13 cellular contexts compared by ENCODE assay signal in the genomic region with DNA sequence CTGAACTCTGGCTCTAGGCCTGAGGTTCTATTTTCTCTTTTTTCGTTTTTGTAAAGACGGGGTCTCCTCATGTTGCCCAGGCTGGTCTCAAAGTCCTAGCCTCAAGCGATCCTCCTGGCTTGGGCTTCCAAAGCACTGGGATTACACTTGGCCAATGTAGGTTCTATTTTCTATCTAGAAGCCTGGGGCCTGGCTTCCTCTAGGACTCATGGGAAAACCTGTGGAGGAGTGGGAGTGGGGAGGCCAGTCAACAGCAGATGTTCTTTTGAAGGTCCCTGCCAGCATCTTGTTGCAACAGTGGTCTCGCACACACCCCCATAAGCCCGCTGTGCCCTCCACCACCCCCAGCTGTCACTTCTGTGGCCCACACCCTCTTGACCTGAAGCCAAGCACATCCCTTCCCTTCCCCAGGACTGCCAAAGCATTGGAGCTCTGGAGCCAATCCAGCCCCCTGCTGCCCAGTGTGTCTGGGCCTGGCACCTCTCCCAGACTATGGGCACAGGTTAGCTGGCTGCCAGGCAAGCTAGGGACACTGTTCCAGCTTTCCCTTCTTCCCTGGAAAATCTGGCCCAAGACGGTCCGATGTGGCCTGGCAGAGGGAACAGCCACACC. TPM values are rescaled to one million over a fixed set of nuclear protein-coding genes. Genes with fewer than 3 reads are reported as not detected.
DNase-seq lines count a peak whose midpoint lies in the region; ATAC-seq and TF ChIP-seq lines count a peak whose summit lies in the region.
"Had no signal": no experiment of that assay in that cellular context is flagged by ENCODE, and none has a peak within 500 bp of the region (broad histone marks: within the 10 kb centered on the region; RNA-seq: fewer than 3 reads in every experiment).

No MANE protein-coding gene starts in this region.

- peaks cover 3% of the 10 kb centered on the region for H3K27me3 ChIP-seq in CD4-positive, CD25-positive, alpha-beta regulatory T cell (ENCODE audit: control insufficient read depth, insufficient read depth, low read length)
- peaks cover 2% of the 10 kb centered on the region for H3K27me3 ChIP-seq in mesendoderm (ENCODE audit: insufficient read depth, low read length, poor library complexity)

- H3K4me1 ChIP-seq in CD4-positive, CD25-positive, alpha-beta regulatory T cell (ENCODE audit: control insufficient read depth, insufficient read depth, low read length, poor library complexity, severe bottlenecking) = peaks cover 27% of the 10 kb centered on the region
- H3K4me1 ChIP-seq in mesendoderm (ENCODE audit: control insufficient read depth, low read depth, low read length) = no peaks in the 10 kb centered on the region

- H3K36me3 Mint-ChIP-seq in CD4-positive, CD25-positive, alpha-beta regulatory T cell = no peaks in the 10 kb centered on the region
- H3K36me3 Mint-ChIP-seq in nephron (ENCODE audit: low read depth) = no peaks in the 10 kb centered on the region

- H2BK15ac ChIP-seq in mesendoderm (replicated peaks; ENCODE audit: low read depth) = no peak overlapping the region

- no peak for DNase-seq in CD4-positive, CD25-positive, alpha-beta regulatory T cell
- peak; percentile 61 for DNase-seq in NCI-H1105 treated with DMSO at 0.1 percent for 48 hours (lab: John Stamatoyannopoulos, UW)
- DNase-seq in cerebellar cortex (ENCODE audit: low spot score) = peak; percentile 96
- DNase-seq in NCI-H226 = no peak
- DNase-seq in mesendoderm = no peak
- DNase-seq in SIG-M5 treated with dmso at 0.1 percent for 504 hours (lab: John Stamatoyannopoulos, UW; ENCODE audit: unreplicated experiment) = no peak
- DNase-seq: activated naive CD4-positive, alpha-beta T cell treated with anti-CD3 and anti-CD28 coated beads, Interleukin-2, amount 50 U/mL, for 16 hours had no signal

- no peak overlapping the region for H2BK5ac ChIP-seq in mesendoderm (ENCODE audit: low read length)

- no peak overlapping the region for H2AK5ac ChIP-seq in mesendoderm (ENCODE audit: low read length)

- H3K27me3 Mint-ChIP-seq in CD4-positive, CD25-positive, alpha-beta regulatory T cell = peaks cover 16% of the 10 kb centered on the region
- peaks cover 4% of the 10 kb centered on the region for H3K27me3 Mint-ChIP-seq in nephron (ENCODE audit: low read depth)

- H3K79me2 ChIP-seq in mesendoderm (ENCODE audit: control insufficient read depth, insufficient read depth, low read length) = no peaks in the 10 kb centered on the region

- H2BK120ac ChIP-seq in mesendoderm (ENCODE audit: low read depth, low read length) = no peak overlapping the region

- no peak overlapping the region for H3K4me3 ChIP-seq in CD4-positive, CD25-positive, alpha-beta regulatory T cell (ENCODE audit: low read depth, low read length)
- H3K4me3 ChIP-seq in mesendoderm (ENCODE audit: low read length) = no peak overlapping the region
- H3K4me3 ChIP-seq: skin epidermis had no signal

- no peak for ATAC-seq in CD4-positive, CD25-positive, alpha-beta regulatory T cell (ENCODE audit: low read depth in 2 of 2)
- ATAC-seq in HG03565 (IDR thresholded peaks at IDR 0.05; ENCODE audit: unreplicated experiment) = no peak

- no peaks in the 10 kb centered on the region for H3K79me1 ChIP-seq in mesendoderm (ENCODE audit: low read length)

- no peak overlapping the region for H3K18ac ChIP-seq in mesendoderm (ENCODE audit: low read length)

- H3K9me3 Mint-ChIP-seq in CD4-positive, CD25-positive, alpha-beta regulatory T cell = no peaks in the 10 kb centered on the region
- H3K9me3 Mint-ChIP-seq in nephron = no peaks in the 10 kb centered on the region

- no peak overlapping the region for H3K4me2 ChIP-seq in mesendoderm (ENCODE audit: low read length)
- H3K4me2 ChIP-seq: KMS-11 had no signal

- no peak overlapping the region for H3K56ac ChIP-seq in mesendoderm (ENCODE audit: low read length)

- no CpG with 5 or more reads among the region's 7 CpGs for WGBS in mesendoderm (ENCODE audit: extremely low coverage, insufficient coverage, low lambda C conversion rate)

- no peaks in the 10 kb centered on the region for H3K9me3 ChIP-seq in CD4-positive, CD25-positive, alpha-beta regulatory T cell (ENCODE audit: control insufficient read depth in 2 of 2, low read length in 2 of 2)

- peaks cover 0 to 25% (median 16%) of the 10 kb centered on the region in 4 donors for H3K4me1 Mint-ChIP-seq in CD4-positive, CD25-positive, alpha-beta regulatory T cell
- peaks cover 29% of the 10 kb centered on the region for H3K4me1 Mint-ChIP-seq in nephron

- H3K27ac ChIP-seq in CD4-positive, CD25-positive, alpha-beta regulatory T cell (ENCODE audit: insufficient read depth, low read length, poor library complexity, severe bottlenecking) = no peak overlapping the region
- H3K27ac ChIP-seq in mesendoderm (ENCODE audit: low read depth, low read length) = no peak overlapping the region
- H3K27ac ChIP-seq: KMS-11, skin epidermis had no signal

- H3K4ac ChIP-seq in mesendoderm (ENCODE audit: low read depth, low read length) = no peak overlapping the region

- H3K27ac Mint-ChIP-seq in CD4-positive, CD25-positive, alpha-beta regulatory T cell = peak overlapping the region in 1 of 3 donors; percentile 33
- H3K27ac Mint-ChIP-seq in nephron = peak overlapping the region; percentile 79 to 96 (median 89)

- no peak overlapping the region for H4K8ac ChIP-seq in mesendoderm (ENCODE audit: low read depth, low read length)

- no peak overlapping the region for H4K5ac ChIP-seq in mesendoderm (ENCODE audit: low read length)

- H3K36me3 ChIP-seq in CD4-positive, CD25-positive, alpha-beta regulatory T cell (ENCODE audit: control insufficient read depth, insufficient read depth, low read length) = no peaks in the 10 kb centered on the region
- H3K36me3 ChIP-seq in mesendoderm (ENCODE audit: control insufficient read depth, insufficient read depth, low read length) = no peaks in the 10 kb centered on the region

- H3K23ac ChIP-seq in mesendoderm (ENCODE audit: low read length) = no peak overlapping the region

- H3K9ac ChIP-seq in mesendoderm (ENCODE audit: low read length) = no peak overlapping the region
- H3K9ac ChIP-seq: KMS-11 had no signal

- H3K4me3 Mint-ChIP-seq in CD4-positive, CD25-positive, alpha-beta regulatory T cell = peak overlapping the region; percentile 48 to 93 (median 82)
- peak overlapping the region; percentile 89 to 94 (median 91) for H3K4me3 Mint-ChIP-seq in nephron

- TF ChIP-seq CTCF in nephron (IDR thresholded peaks at IDR 0.05; ENCODE audit: unreplicated experiment in 3 of 3) = no peak

RNA-seq across cellular contexts. Expression of a gene that starts 1.9 kb away (rescaled TPM):
- total RNA-seq in CD4-positive, CD25-positive, alpha-beta regulatory T cell = 27.3 TPM
- 1 to 10 TPM in 3 of 4 donors, under 1 TPM in 1; 0.80 to 3.1 (median 2.0) TPM for polyA plus RNA-seq in CD4-positive, CD25-positive, alpha-beta regulatory T cell
- polyA plus RNA-seq in mesendoderm (2013, experiment 1 of 2) = 4.8 TPM
- polyA plus RNA-seq in mesendoderm (2013, experiment 2 of 2) = 5.3 TPM

RNA-seq across cellular contexts. Expression of a gene that starts 17.3 kb away (rescaled TPM):
- 19.3 TPM for total RNA-seq in CD4-positive, CD25-positive, alpha-beta regulatory T cell
- polyA plus RNA-seq in CD4-positive, CD25-positive, alpha-beta regulatory T cell = 10 to 100 TPM; 14.5 to 17.5 (median 16.3) TPM
- 9.8 TPM for polyA plus RNA-seq in mesendoderm (2013, experiment 1 of 2)
- 10.8 TPM for polyA plus RNA-seq in mesendoderm (2013, experiment 2 of 2)

RNA-seq across cellular contexts. Expression of a gene that starts 37.9 kb away (rescaled TPM):
- 96.3 TPM for total RNA-seq in CD4-positive, CD25-positive, alpha-beta regulatory T cell
- polyA plus RNA-seq in CD4-positive, CD25-positive, alpha-beta regulatory T cell = 100 to 1,000 TPM; 112 to 127 (median 120) TPM
- 149 TPM for polyA plus RNA-seq in mesendoderm (2013, experiment 1 of 2)
- 149 TPM for polyA plus RNA-seq in mesendoderm (2013, experiment 2 of 2)

RNA-seq across cellular contexts. Expression of a gene that starts 38.1 kb away (rescaled TPM):
- total RNA-seq in CD4-positive, CD25-positive, alpha-beta regulatory T cell = 10.0 TPM
- polyA plus RNA-seq in CD4-positive, CD25-positive, alpha-beta regulatory T cell = 10 to 100 TPM; 10.8 to 14.4 (median 12.8) TPM
- polyA plus RNA-seq in mesendoderm (2013, experiment 1 of 2) = 7.6 TPM
- 7.6 TPM for polyA plus RNA-seq in mesendoderm (2013, experiment 2 of 2)

RNA-seq across cellular contexts. Expression of a gene that starts 48.7 kb away (rescaled TPM):
- not detected for total RNA-seq in CD4-positive, CD25-positive, alpha-beta regulatory T cell
- not detected for polyA plus RNA-seq in CD4-positive, CD25-positive, alpha-beta regulatory T cell
- polyA plus RNA-seq in mesendoderm (2013, experiment 1 of 2) = 1.6 TPM
- polyA plus RNA-seq in mesendoderm (2013, experiment 2 of 2) = 1.7 TPM
- total RNA-seq: frontal cortex, temporal lobe had no signal

Comparison
In these comparisons a context has a peak if more than half of its experiments do, and no peak if none do; other contexts are left out.
1. DNase-seq: peak in NCI-H1105 treated with DMSO at 0.1 percent for 48 hours (single experiment) and cerebellar cortex (single experiment); none in CD4-positive, CD25-positive, alpha-beta regulatory T cell (0 of 3), NCI-H226 (single experiment), mesendoderm (single experiment) and SIG-M5 treated with dmso at 0.1 percent for 504 hours (single experiment).